In the genomic region with DNA sequence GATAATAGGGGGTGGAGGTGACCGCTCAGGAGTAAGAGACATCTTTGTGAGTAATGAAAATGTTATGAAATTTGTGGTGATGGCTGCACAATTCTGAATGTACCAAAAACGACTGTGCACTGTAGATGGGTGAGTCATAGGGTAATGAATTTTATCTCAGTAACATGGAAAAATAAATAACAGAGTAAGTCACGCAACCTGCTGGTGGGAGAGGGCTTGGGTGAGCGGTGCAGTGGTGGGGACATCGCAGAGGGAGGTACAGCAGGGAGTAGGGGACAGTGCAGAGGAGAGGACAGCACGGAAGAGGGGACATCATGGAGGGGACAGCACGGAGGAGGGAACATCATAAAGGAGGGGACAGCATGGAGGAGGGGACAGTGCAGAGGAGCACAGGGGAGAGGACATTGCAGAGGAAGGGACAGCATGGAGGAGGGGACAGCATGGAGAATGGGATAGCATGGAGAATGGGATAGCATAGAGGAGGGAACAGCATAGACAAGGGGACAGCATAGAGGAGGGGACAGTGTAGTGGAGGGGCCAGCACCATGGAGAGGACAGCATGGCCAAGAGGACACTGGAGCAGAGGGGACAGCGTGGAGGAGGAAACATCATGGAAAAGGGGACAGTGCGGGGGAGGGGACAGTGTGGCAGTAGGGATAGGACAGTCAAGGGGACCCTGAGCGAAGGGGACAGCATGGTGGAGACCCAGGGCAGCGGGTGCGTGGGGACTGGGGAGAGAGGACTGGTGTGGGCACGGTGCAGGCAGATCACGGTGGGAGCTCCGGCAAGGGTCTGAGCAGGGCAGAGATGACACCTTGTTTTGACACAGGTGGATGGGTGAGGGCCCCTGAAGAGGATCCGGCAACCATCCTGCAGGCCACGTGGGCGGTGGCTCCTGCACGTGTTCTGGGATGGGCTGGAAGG, we compare ENCODE assay signal across 11 cellular contexts.
DNase-seq lines count a peak whose midpoint lies in the region; ATAC-seq, FAIRE-seq and TF ChIP-seq lines count a peak whose summit lies in the region.
"Had no signal": no experiment of that assay in that cellular context is flagged by ENCODE, and none has a peak within 500 bp of the region (broad histone marks: within the 10 kb centered on the region; RNA-seq: fewer than 3 reads in every experiment).

No MANE protein-coding gene starts in this region.

- 72 to 77% (median 77%) methylated on average over 19 of the region's 19 CpGs for WGBS in adrenal gland, 4 donors

- FAIRE-seq in HTR-8/SVneo (lab: Jason Lieb, UNC) = peak; percentile 91

- peaks cover 0 to 10% (median 4%) of the 10 kb centered on the region in 3 donors for H3K9me3 ChIP-seq in adrenal gland (replicated peaks in 1 of 3)

- no peaks in the 10 kb centered on the region for H3K4me1 ChIP-seq in adrenal gland (replicated peaks in 1 of 2)

- TF ChIP-seq CTCF in AG09309 (IDR thresholded peaks at IDR 0.05; ENCODE audit: control insufficient read depth, insufficient read depth, low read depth, low read length, missing control alignments) = no peak
- TF ChIP-seq CTCF in adrenal gland (IDR thresholded peaks at IDR 0.05) = peak in 1 of 6 experiments; percentile 36

- no peaks in the 10 kb centered on the region for H3K36me3 ChIP-seq in adrenal gland (replicated peaks in 1 of 2)

- no peak overlapping the region for H3K4me3 ChIP-seq in AG09309 (ENCODE audit: control insufficient read depth, low read depth, low read length)
- no peak overlapping the region for H3K4me3 ChIP-seq in adrenal gland

- DNase-seq in AG09309 (ENCODE audit: low read depth) (peak; percentile 78), HTR-8/SVneo (ENCODE audit: insufficient read length, low spot score) (peak; percentile 86), adrenal gland (peak in 4 of 7 donors; percentile 35 to 63 (median 58)), hepatic stellate cell (ENCODE audit: low spot score) (peak; percentile 93), KG1 (lab: John Stamatoyannopoulos, UW) (no peak), DMS79 (lab: John Stamatoyannopoulos, UW) (no peak)
- DNase-seq: CD8-positive, alpha-beta memory T cell; foreskin melanocyte; NCI-H1694 treated with DMSO at 0.1 percent for 48 hours had no signal

- intact Hi-C loops in adrenal gland (cut with DNase I) = no loop called here

- TF ChIP-seq POLR2A in adrenal gland (IDR thresholded peaks at IDR 0.05) = no peak

- H3K27ac ChIP-seq in adrenal gland = peak overlapping the region in 1 of 5 donors; percentile 47

- ATAC-seq in GM19324 (IDR thresholded peaks at IDR 0.05; ENCODE audit: low FRiP score, unreplicated experiment) = no peak
- no peak for ATAC-seq in GM21619 (IDR thresholded peaks at IDR 0.05; ENCODE audit: unreplicated experiment)

- no peaks in the 10 kb centered on the region for H3K27me3 ChIP-seq in adrenal gland

Comparison
In these comparisons a context has a peak if more than half of its experiments do, and no peak if none do; other contexts are left out.
1. DNase-seq: peak in AG09309 (single experiment), HTR-8/SVneo (single experiment), adrenal gland (4 of 7) and hepatic stellate cell (single experiment); none in KG1 (single experiment) and DMS79 (single experiment).